ENCODE assay signal across 8 cellular contexts in genomic region chrX:2609431-2610238, GRCh38.
DNase-seq lines count a peak whose midpoint lies in the region; ATAC-seq, FAIRE-seq and TF ChIP-seq lines count a peak whose summit lies in the region.

No MANE protein-coding gene starts in this region.

- TF ChIP-seq EP300 in esophagus muscularis mucosa (IDR thresholded peaks at IDR 0.05): no peak

- no peaks in the 10 kb centered on the region for H3K9me2 ChIP-seq in OCI-LY1 (ENCODE audit: low read depth, low read length)

- peaks cover 17% of the 10 kb centered on the region for H3K4me1 Mint-ChIP-seq in progenitor cell of endocrine pancreas (ENCODE audit: low read depth)

- no peak for FAIRE-seq in RCC 7860 (lab: Jason Lieb, UNC)

- H3K4me1 ChIP-seq in ACC112 (ENCODE audit: control insufficient read depth, insufficient read depth, low read length, unreplicated experiment) (peaks cover 20% of the 10 kb centered on the region), OCI-LY1 (ENCODE audit: insufficient read depth, low read length, severe bottlenecking) (peaks cover 25% of the 10 kb centered on the region), esophagus muscularis mucosa (peaks cover 3 to 31% (median 29%) of the 10 kb centered on the region in 4 donors)

- H3K79me2 ChIP-seq in ACC112 (ENCODE audit: control insufficient read depth, insufficient read depth, low read length, unreplicated experiment) (peaks cover 39% of the 10 kb centered on the region), OCI-LY1 (ENCODE audit: insufficient read depth, low read length) (no peaks in the 10 kb centered on the region)

- peak overlapping the region; percentile 92 for H3K9ac ChIP-seq in OCI-LY1 (ENCODE audit: low read length)

- H3F3A ChIP-seq in OCI-LY1 (ENCODE audit: insufficient read depth, low read length): no peaks in the 10 kb centered on the region

- no peaks in the 10 kb centered on the region for H3K9me3 ChIP-seq in OCI-LY1 (ENCODE audit: low read length)
- no peaks in the 10 kb centered on the region for H3K9me3 ChIP-seq in esophagus muscularis mucosa

- peaks cover 9% of the 10 kb centered on the region for H3K27me3 Mint-ChIP-seq in progenitor cell of endocrine pancreas

- peak overlapping the region; percentile 90 for H3K4me2 ChIP-seq in OCI-LY1 (ENCODE audit: low read length)

- peak overlapping the region; percentile 99 for H3K4me3 ChIP-seq in ACC112 (ENCODE audit: low read depth, low read length)
- peak overlapping the region; percentile 86 for H3K4me3 ChIP-seq in OCI-LY1 (ENCODE audit: low read depth, low read length, poor library complexity, severe bottlenecking)
- peak overlapping the region; percentile 70 to 94 (median 76) for H3K4me3 ChIP-seq in esophagus muscularis mucosa

- peaks cover 17% of the 10 kb centered on the region for H3K36me3 Mint-ChIP-seq in progenitor cell of endocrine pancreas (ENCODE audit: insufficient read depth)

- H4K20me1 ChIP-seq in OCI-LY1 (ENCODE audit: insufficient read depth, low read length): no peaks in the 10 kb centered on the region

- H3K36me3 ChIP-seq in ACC112 (ENCODE audit: insufficient read depth, low read length): no peaks in the 10 kb centered on the region
- peaks cover 29% of the 10 kb centered on the region; the same call in 1 of the 2 replicates for H3K36me3 ChIP-seq in OCI-LY1 (ENCODE audit: insufficient read depth, low read length)
- H3K36me3 ChIP-seq in esophagus muscularis mucosa: peaks cover 0 to 7% (median 1%) of the 10 kb centered on the region in 4 donors

- H3K4me3 Mint-ChIP-seq in progenitor cell of endocrine pancreas (ENCODE audit: low read depth): peak overlapping the region; percentile 90

- intact Hi-C loops in esophagus muscularis mucosa (cut with DNase I): loop anchor here (5.0 to 10.0 kb wide), 2 partner anchors 85 to 1157 kb away; partner anchors contain the start of genes ASMTL and CD99

- ATAC-seq in GM19395 (IDR thresholded peaks at IDR 0.05; ENCODE audit: unreplicated experiment) (peak; percentile 37), HG03159 (IDR thresholded peaks at IDR 0.05; ENCODE audit: unreplicated experiment) (no peak)

- peak overlapping the region; percentile 67 for H3K27ac Mint-ChIP-seq in progenitor cell of endocrine pancreas

- H3K27me3 ChIP-seq in ACC112 (ENCODE audit: insufficient read depth, low read length) (no peaks in the 10 kb centered on the region), OCI-LY1 (ENCODE audit: insufficient read depth, low read length) (no peaks in the 10 kb centered on the region), esophagus muscularis mucosa (no peaks in the 10 kb centered on the region)

- no peak for DNase-seq in esophagus muscularis mucosa (ENCODE audit: extremely low spot score)
- DNase-seq in progenitor cell of endocrine pancreas (ENCODE audit: low spot score, unreplicated experiment): no peak
- no peak for DNase-seq in stimulated activated CD4-positive, alpha-beta T cell treated with anti-CD3 and anti-CD28 coated beads, Interleukin-12 subunit alpha, Interleukin-12 subunit beta, amount 100 ng/mL, for 4 hours
- no peak for DNase-seq in RCC 7860 (ENCODE audit: low spot score)

- 1% methylated on average over 14 of the region's 44 CpGs for WGBS in esophagus muscularis mucosa

- H3K9me3 Mint-ChIP-seq in progenitor cell of endocrine pancreas (ENCODE audit: low read depth): peaks cover 4% of the 10 kb centered on the region

- no peak for TF ChIP-seq POLR2A in esophagus muscularis mucosa (IDR thresholded peaks at IDR 0.05; ENCODE audit: low read depth)

- TF ChIP-seq CTCF in OCI-LY1 (IDR thresholded peaks at IDR 0.05; ENCODE audit: low read length) (peak; percentile 30), esophagus muscularis mucosa (IDR thresholded peaks at IDR 0.05) (peak in 2 of 3 experiments; percentile 20 to 26), progenitor cell of endocrine pancreas (IDR thresholded peaks at IDR 0.05; ENCODE audit: unreplicated experiment) (peak; percentile 42)

- H2AFZ ChIP-seq in ACC112 (ENCODE audit: low read length, unreplicated experiment) (peak overlapping the region; percentile 88), OCI-LY1 (ENCODE audit: low read length) (no peak overlapping the region)

- H3K27ac ChIP-seq in ACC112 (ENCODE audit: low read depth, low read length) (peak overlapping the region; percentile 15; the same call in 1 of the 2 replicates), OCI-LY1 (ENCODE audit: low read depth, low read length, poor library complexity, severe bottlenecking) (no peak overlapping the region), esophagus muscularis mucosa (replicated peaks in 1 of 4) (peak overlapping the region; percentile 76 to 85 (median 82))
